ENCODE assay signal across 34 cellular contexts in the genomic region with DNA sequence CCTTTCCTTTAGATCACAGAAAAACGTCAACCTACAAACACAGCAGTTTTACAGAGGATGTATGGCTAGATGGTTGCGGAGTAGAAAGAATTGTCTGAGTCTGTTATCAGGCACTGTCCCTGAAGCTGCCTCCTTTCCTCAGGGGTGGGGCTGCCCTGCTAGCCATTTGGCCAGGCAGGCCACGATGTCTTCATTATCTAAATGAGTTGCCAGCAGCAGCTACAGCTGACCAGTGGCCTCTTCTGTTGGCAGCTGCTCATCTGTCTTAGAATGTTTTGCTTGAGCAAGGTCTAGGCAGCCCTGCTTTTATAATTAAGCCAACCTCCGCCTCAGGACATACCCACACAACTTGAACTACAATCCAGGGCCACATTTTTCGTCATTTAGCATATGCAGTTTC. TPM values are rescaled to one million over a fixed set of nuclear protein-coding genes. Genes with fewer than 3 reads are reported as not detected.
"Had no signal": no experiment of that assay in that cellular context is flagged by ENCODE, and none has a peak within 500 bp of the region (broad histone marks: within the 10 kb centered on the region; RNA-seq: fewer than 3 reads in every experiment).

No MANE protein-coding gene starts in this region.

- H3K4me1 ChIP-seq: SJCRH30 had no signal

- DNase-seq: activated CD4-positive, alpha-beta T cell treated with anti-CD3 and anti-CD28 coated beads, Interleukin-2, amount 10 ng/mL, durations not matched to agents 24 days and 14 days; activated CD4-positive, alpha-beta T cell treated with anti-CD3 and anti-CD28 coated beads, Interleukin-2, amount 50 U/mL, for 4 hours; activated CD8-positive, alpha-beta T cell treated with anti-CD3 and anti-CD28 coated beads for 36 hours; activated effector memory CD4-positive, alpha-beta T cell treated with anti-CD3 and anti-CD28 coated beads, Interleukin-2, amount 50 U/mL, for 16 hours; activated naive CD4-positive, alpha-beta T cell; activated naive CD4-positive, alpha-beta T cell treated with anti-CD3 and anti-CD28 coated beads, Interleukin-2, amount 50 U/mL, for 16 hours; activated naive CD8-positive, alpha-beta T cell treated with anti-CD3 and anti-CD28 coated beads for 36 hours; activated T-cell treated with anti-CD3 and anti-CD28 coated beads, Interleukin-2, amount 50 U/mL, for 1 hour; activated T-cell treated with anti-CD3 and anti-CD28 coated beads, Interleukin-2, amount 50 U/mL, for 72 hours; amniotic stem cell; aorta; brain microvascular endothelial cell; MM.1S; MV-4-11; NCI-H1092; NCI-H1436 treated with DMSO at 0.1 percent for 48 hours; NCI-H187 treated with DMSO at 0.1 percent for 48 hours; NCI-H2081; NCI-H2171 treated with DMSO at 0.1 percent for 48 hours; NCI-H2227 treated with DMSO at 0.1 percent for 48 hours; NCI-H510A treated with DMSO at 0.1 percent for 48 hours; NCI-H526 treated with DMSO at 0.1 percent for 48 hours; NCI-H774; OCI-M1; SHP77; T1000 had no signal

- H3K27me3 ChIP-seq: brain microvascular endothelial cell, SJCRH30 had no signal

- H3K9ac ChIP-seq: KMS-11 had no signal

- H3K4me3 ChIP-seq: SJCRH30 had no signal

- H3K9me3 ChIP-seq: SJCRH30 had no signal

- H3K27ac ChIP-seq: brain microvascular endothelial cell, KMS-11, SJCRH30 had no signal

- H3K4me2 ChIP-seq: KMS-11 had no signal

- H3K36me3 ChIP-seq: brain microvascular endothelial cell, SJCRH30 had no signal

- ATAC-seq: activated CD8-positive, alpha-beta T cell treated with anti-CD3 and anti-CD28 coated beads for 36 hours; activated T-cell treated with anti-CD3 and anti-CD28 coated beads, Interleukin-2, amount 50 U/mL, for 72 hours; activated T-helper 17 cell treated with anti-CD3 and anti-CD28 coated beads, Interleukin-2, amount 50 U/mL, for 72 hours had no signal

RNA-seq across cellular contexts. Expression of a gene that starts 17.5 kb away (rescaled TPM):
- total RNA-seq: activated CD4-positive, alpha-beta T cell treated with anti-CD3 and anti-CD28 coated beads, Interleukin-2, amount 10 ng/mL, durations not matched to agents 24 days and 14 days; activated CD8-positive, alpha-beta memory T cell treated with anti-CD3 and anti-CD28 coated beads for 36 hours; activated CD8-positive, alpha-beta T cell treated with anti-CD3 and anti-CD28 coated beads for 36 hours; activated naive CD8-positive, alpha-beta T cell treated with anti-CD3 and anti-CD28 coated beads for 36 hours; activated T-cell treated with anti-CD3 and anti-CD28 coated beads, Interleukin-2, amount 50 U/mL, for 72 hours; activated T-helper 17 cell treated with anti-CD3 and anti-CD28 coated beads, Interleukin-2, amount 50 U/mL, for 72 hours; aorta; chondrocyte; LHCN-M2; SJCRH30; T-helper 1 cell treated with Interleukin-12 subunit alpha and Interleukin-12 subunit beta and Interleukin-4 antibody, amounts not matched to agents 30 ng/mL and 1 ng/mL, for 36 hours; T-helper 2 cell treated with Interferon-gamma antibody and Interleukin-4, amounts not matched to agents 100 ng/mL and 5 ng/mL, for 36 hours had no signal
- polyA plus RNA-seq: aorta had no signal

RNA-seq across cellular contexts. Expression of a gene that starts 52.5 kb away (rescaled TPM):
- total RNA-seq: activated CD4-positive, alpha-beta T cell treated with anti-CD3 and anti-CD28 coated beads, Interleukin-2, amount 10 ng/mL, durations not matched to agents 24 days and 14 days; activated CD8-positive, alpha-beta memory T cell treated with anti-CD3 and anti-CD28 coated beads for 36 hours; activated CD8-positive, alpha-beta T cell treated with anti-CD3 and anti-CD28 coated beads for 36 hours; activated naive CD8-positive, alpha-beta T cell treated with anti-CD3 and anti-CD28 coated beads for 36 hours; activated T-cell treated with anti-CD3 and anti-CD28 coated beads, Interleukin-2, amount 50 U/mL, for 72 hours; activated T-helper 17 cell treated with anti-CD3 and anti-CD28 coated beads, Interleukin-2, amount 50 U/mL, for 72 hours; chondrocyte; LHCN-M2; T-helper 1 cell treated with Interleukin-12 subunit alpha and Interleukin-12 subunit beta and Interleukin-4 antibody, amounts not matched to agents 30 ng/mL and 1 ng/mL, for 36 hours; T-helper 2 cell treated with Interferon-gamma antibody and Interleukin-4, amounts not matched to agents 100 ng/mL and 5 ng/mL, for 36 hours had no signal
- polyA plus RNA-seq: aorta had no signal
